1 cellular context compared by ENCODE assay signal in genomic region chr4:95077864-95078263, GRCh38.
TF ChIP-seq lines count a peak whose summit lies in the region.

No MANE protein-coding gene starts in this region.

TF ChIP-seq in WTC11, 78 proteins besides CTCF, POLR2A, EP300 and RAD21 (continued from another document):
- TF ChIP-seq ATF2 (CRISPR knock-in tag; IDR thresholded peaks at IDR 0.05; ENCODE audit: borderline replicate concordance, low read depth) (no peak), SP1 (CRISPR knock-in tag; conservative IDR thresholded peaks at IDR 0.05) (no peak), ZNF416 (CRISPR knock-in tag; IDR thresholded peaks at IDR 0.05) (no peak), HMGXB4 (CRISPR knock-in tag; IDR thresholded peaks at IDR 0.05) (no peak)
